In genomic region chr19:15213715-15214381, GRCh38 we compare ENCODE assay signal across 18 cellular contexts. TPM values are rescaled to one million over a fixed set of nuclear protein-coding genes. Genes with fewer than 3 reads are reported as not detected.
DNase-seq lines count a peak whose midpoint lies in the region; ATAC-seq and TF ChIP-seq lines count a peak whose summit lies in the region.
"Had no signal": no experiment of that assay in that cellular context is flagged by ENCODE, and none has a peak within 500 bp of the region (broad histone marks: within the 10 kb centered on the region; RNA-seq: fewer than 3 reads in every experiment).

No MANE protein-coding gene starts in this region.

- H3K27me3 Mint-ChIP-seq in GM23338 (ENCODE audit: insufficient read depth, low read depth, poor library complexity): peaks cover 6% of the 10 kb centered on the region
- H3K27me3 Mint-ChIP-seq in activated CD4-positive, alpha-beta T cell treated with anti-CD3 and anti-CD28 coated beads for 36 hours: no peaks in the 10 kb centered on the region
- H3K27me3 Mint-ChIP-seq: activated CD4-positive, alpha-beta T cell treated with anti-CD3 and anti-CD28 coated beads, Interleukin-2, amount 10 ng/mL, durations not matched to agents 24 days and 14 days; progenitor cell of endocrine pancreas had no signal

- H2AFZ ChIP-seq in GM23338: no peak overlapping the region

- H4K20me1 ChIP-seq in GM23338 (replicated peaks; ENCODE audit: insufficient read depth): no peaks in the 10 kb centered on the region

- H3K4me1 ChIP-seq in GM23338 (ENCODE audit: insufficient read depth) (no peaks in the 10 kb centered on the region), psoas muscle (peaks cover 8% of the 10 kb centered on the region)

- no peaks in the 10 kb centered on the region for H3K9me2 ChIP-seq in GM23338 (ENCODE audit: insufficient read depth)

- H3K36me3 Mint-ChIP-seq in GM23338 (ENCODE audit: low read depth): no peaks in the 10 kb centered on the region
- no peaks in the 10 kb centered on the region for H3K36me3 Mint-ChIP-seq in activated CD4-positive, alpha-beta T cell treated with anti-CD3 and anti-CD28 coated beads for 36 hours (ENCODE audit: low read depth)
- H3K36me3 Mint-ChIP-seq: activated naive CD8-positive, alpha-beta T cell treated with anti-CD3 and anti-CD28 coated beads for 36 hours had no signal

- CTCF ChIA-PET in activated CD4-positive, alpha-beta T cell treated with anti-CD3 and anti-CD28 coated beads for 36 hours (lab: Charles Lee): no interaction called here

- POLR2A ChIA-PET in activated CD4-positive, alpha-beta T cell treated with anti-CD3 and anti-CD28 coated beads for 36 hours (lab: Charles Lee): no interaction called here

- intact Hi-C loops in Right ventricle myocardium superior (cut with DNase I) (no loop called here), psoas muscle (cut with DNase I) (no loop called here)
- intact Hi-C loops in activated CD4-positive, alpha-beta T cell treated with anti-CD3 and anti-CD28 coated beads for 36 hours (cut with DNase I, micrococcal nuclease): no loop called here

- in situ Hi-C loops in brain microvascular endothelial cell (cut with HindIII; ENCODE audit: low pct_ligation_motif_present, low sequenced_read_pairs): no loop called here

- no peak overlapping the region for H3K27ac Mint-ChIP-seq in GM23338
- no peak overlapping the region for H3K27ac Mint-ChIP-seq in activated CD4-positive, alpha-beta T cell treated with anti-CD3 and anti-CD28 coated beads for 36 hours
- H3K27ac Mint-ChIP-seq: activated CD4-positive, alpha-beta T cell treated with anti-CD3 and anti-CD28 coated beads, Interleukin-2, amount 10 ng/mL, durations not matched to agents 24 days and 14 days; activated naive CD8-positive, alpha-beta T cell treated with anti-CD3 and anti-CD28 coated beads for 36 hours; progenitor cell of endocrine pancreas had no signal

- H3K27me3 ChIP-seq in GM23338 (ENCODE audit: insufficient read depth) (no peaks in the 10 kb centered on the region), brain microvascular endothelial cell (replicated peaks) (no peaks in the 10 kb centered on the region), psoas muscle (ENCODE audit: insufficient read depth in 3 of 3, low read length in 2 of 3) (no peaks in the 10 kb centered on the region)
- H3K27me3 ChIP-seq: suprapubic skin had no signal

- DNase-seq in GM23338 (ENCODE audit: low spot score) (peak; percentile 32), brain microvascular endothelial cell (peak; percentile 25), Right ventricle myocardium superior (peak; percentile 88), psoas muscle (peak; percentile 75 to 90), DMS153 (lab: John Stamatoyannopoulos, UW) (no peak), Kasumi-1 (lab: John Stamatoyannopoulos, UW) (no peak)
- no peak for DNase-seq in activated CD4-positive, alpha-beta T cell treated with anti-CD3 and anti-CD28 coated beads for 36 hours
- DNase-seq: activated CD4-positive, alpha-beta T cell treated with anti-CD3 and anti-CD28 coated beads, Interleukin-2, amount 10 ng/mL, durations not matched to agents 24 days and 14 days; activated naive CD8-positive, alpha-beta T cell treated with anti-CD3 and anti-CD28 coated beads for 36 hours; hippocampal formation; KG1; NCI-H1694; NCI-H446 had no signal

- ATAC-seq in GM23338 (peak; percentile 38; the same call in 2 of the 3 replicates), Right ventricle myocardium superior (ENCODE audit: poor library complexity) (peak; percentile 80), psoas muscle (peak; percentile 82 to 91 (median 86)), GM18517 (IDR thresholded peaks at IDR 0.05; ENCODE audit: unreplicated experiment) (no peak)
- no peak for ATAC-seq in activated CD4-positive, alpha-beta T cell treated with anti-CD3 and anti-CD28 coated beads for 36 hours
- ATAC-seq: left lobe of liver had no signal

- no peaks in the 10 kb centered on the region for H3K4me1 Mint-ChIP-seq in GM23338
- H3K4me1 Mint-ChIP-seq in activated CD4-positive, alpha-beta T cell treated with anti-CD3 and anti-CD28 coated beads for 36 hours: no peaks in the 10 kb centered on the region
- H3K4me1 Mint-ChIP-seq: activated CD4-positive, alpha-beta T cell treated with anti-CD3 and anti-CD28 coated beads, Interleukin-2, amount 10 ng/mL, durations not matched to agents 24 days and 14 days; activated naive CD8-positive, alpha-beta T cell treated with anti-CD3 and anti-CD28 coated beads for 36 hours had no signal

- H3K9me3 ChIP-seq in psoas muscle: no peaks in the 10 kb centered on the region
- H3K9me3 ChIP-seq: suprapubic skin had no signal

- H3K27ac ChIP-seq in GM23338 (ENCODE audit: low read depth) (no peak overlapping the region), brain microvascular endothelial cell (no peak overlapping the region), psoas muscle (peak overlapping the region; percentile 46)
- H3K27ac ChIP-seq: SK-N-MC, suprapubic skin had no signal

- no peak overlapping the region for H3K4me2 ChIP-seq in GM23338

- no peak overlapping the region for H3K4me3 Mint-ChIP-seq in GM23338
- no peak overlapping the region for H3K4me3 Mint-ChIP-seq in activated CD4-positive, alpha-beta T cell treated with anti-CD3 and anti-CD28 coated beads for 36 hours
- H3K4me3 Mint-ChIP-seq: activated CD4-positive, alpha-beta T cell treated with anti-CD3 and anti-CD28 coated beads, Interleukin-2, amount 10 ng/mL, durations not matched to agents 24 days and 14 days; activated naive CD8-positive, alpha-beta T cell treated with anti-CD3 and anti-CD28 coated beads for 36 hours had no signal

- H3K36me3 ChIP-seq in GM23338 (ENCODE audit: insufficient read depth): no peaks in the 10 kb centered on the region
- H3K36me3 ChIP-seq in brain microvascular endothelial cell (replicated peaks): no peaks in the 10 kb centered on the region
- H3K36me3 ChIP-seq in psoas muscle (ENCODE audit: insufficient read depth in 1 of 2, low read depth in 1 of 2): no peaks in the 10 kb centered on the region
- H3K36me3 ChIP-seq: suprapubic skin had no signal

- H3K9me3 Mint-ChIP-seq in GM23338: no peaks in the 10 kb centered on the region
- H3K9me3 Mint-ChIP-seq in activated CD4-positive, alpha-beta T cell treated with anti-CD3 and anti-CD28 coated beads for 36 hours (ENCODE audit: low read depth): no peaks in the 10 kb centered on the region
- H3K9me3 Mint-ChIP-seq: activated CD4-positive, alpha-beta T cell treated with anti-CD3 and anti-CD28 coated beads, Interleukin-2, amount 10 ng/mL, durations not matched to agents 24 days and 14 days; activated naive CD8-positive, alpha-beta T cell treated with anti-CD3 and anti-CD28 coated beads for 36 hours had no signal

- H3F3A ChIP-seq in GM23338 (replicated peaks; ENCODE audit: low read depth): no peaks in the 10 kb centered on the region

- no peaks in the 10 kb centered on the region for H3K79me2 ChIP-seq in GM23338 (replicated peaks; ENCODE audit: insufficient read depth)

- 13 to 16% (median 16%) methylated on average over 15 of the region's 15 CpGs for WGBS in psoas muscle, 3 donors

- H3K4me3 ChIP-seq in GM23338 (no peak overlapping the region), brain microvascular endothelial cell (ENCODE audit: low read depth, low read length) (no peak overlapping the region), psoas muscle (peak overlapping the region; percentile 11)
- H3K4me3 ChIP-seq: SK-N-MC, suprapubic skin had no signal

- TF ChIP-seq CTCF in GM23338 (conservative IDR thresholded peaks at IDR 0.05; ENCODE audit: low read depth in 2 of 2): no peak
- no peak for TF ChIP-seq CTCF in brain microvascular endothelial cell (IDR thresholded peaks at IDR 0.05; ENCODE audit: low read depth, low read length, missing control alignments)
- no peak for TF ChIP-seq CTCF in psoas muscle (IDR thresholded peaks at IDR 0.05)

TF ChIP-seq in GM23338, 12 proteins besides CTCF, POLR2A, EP300 and RAD21 (continues in another document):
- TF ChIP-seq ZNF331 (CRISPR knock-in tag; IDR thresholded peaks at IDR 0.05; ENCODE audit: low read depth): no peak
- no peak for TF ChIP-seq EZH2phosphoT487 (IDR thresholded peaks at IDR 0.05; ENCODE audit: unreplicated experiment)

RNA-seq across cellular contexts. Expression of gene NOTCH3, which starts 13.1 kb away (rescaled TPM):
- total RNA-seq in GM23338 (2014; rRNA removed; shearing (Covaris generic)): 151 and 172 TPM in 2 replicates
- polyA plus RNA-seq in GM23338 (2016; fragmentation: Nextera tagmentation; extraction: Ambion mirVana): 24.3 and 25.0 TPM in 2 replicates
- 25.0 TPM for total RNA-seq in Right ventricle myocardium superior
- total RNA-seq in psoas muscle: 10 to 100 TPM; 29.4 to 80.8 (median 34.0) TPM
- 10 to 100 TPM in 1 of 3 donors, 1 to 10 TPM in 2; 8.2 to 11.6 (median 8.8) TPM for polyA plus RNA-seq in psoas muscle
- under 1 TPM; 0.02 to 0.25 TPM for total RNA-seq in activated CD4-positive, alpha-beta T cell treated with anti-CD3 and anti-CD28 coated beads for 36 hours
- total RNA-seq: activated CD4-positive, alpha-beta T cell treated with anti-CD3 and anti-CD28 coated beads, Interleukin-2, amount 10 ng/mL, durations not matched to agents 24 days and 14 days had no signal

RNA-seq across cellular contexts. Expression of gene EPHX3, which starts 18.4 kb away (rescaled TPM):
- 15.0 and 24.8 TPM in 2 replicates for total RNA-seq in GM23338 (2014; rRNA removed; shearing (Covaris generic))
- polyA plus RNA-seq in GM23338 (2016; fragmentation: Nextera tagmentation; extraction: Ambion mirVana) (19.7 and 19.8 TPM in 2 replicates), psoas muscle (under 1 TPM; 0.05 to 0.20 (median 0.08) TPM)
- total RNA-seq in Right ventricle myocardium superior (0.27 TPM), psoas muscle (under 1 TPM in 2 of 4 donors, not detected in 2; 0.19 to 0.20 TPM)
- under 1 TPM in 1 of 2 experiments, not detected in 1; 0.09 TPM for total RNA-seq in activated CD4-positive, alpha-beta T cell treated with anti-CD3 and anti-CD28 coated beads for 36 hours
- total RNA-seq: activated naive CD8-positive, alpha-beta T cell treated with anti-CD3 and anti-CD28 coated beads for 36 hours had no signal

Comparison
In these comparisons a context has a peak if more than half of its experiments do, and no peak if none do; other contexts are left out.
1. ATAC-seq: peak in GM23338 (single experiment), Right ventricle myocardium superior (single experiment) and psoas muscle (4 of 4); none in activated CD4-positive, alpha-beta T cell treated with anti-CD3 and anti-CD28 coated beads for 36 hours (single experiment) and GM18517 (single experiment).
2. DNase-seq: peak in GM23338 (single experiment), brain microvascular endothelial cell (single experiment), Right ventricle myocardium superior (single experiment) and psoas muscle (2 of 2); none in activated CD4-positive, alpha-beta T cell treated with anti-CD3 and anti-CD28 coated beads for 36 hours (single experiment), DMS153 (single experiment) and Kasumi-1 (0 of 2).
3. RNA of gene NOTCH3, which starts 13.1 kb away (total RNA-seq): 151 to 172 TPM in GM23338, 29.4 to 80.8 TPM in psoas muscle and 25.0 TPM in Right ventricle myocardium superior (single experiment); 0.02 to 0.25 TPM in activated CD4-positive, alpha-beta T cell treated with anti-CD3 and anti-CD28 coated beads for 36 hours; every median in the first group is over 10 times any median in the second.
4. RNA of gene EPHX3, which starts 18.4 kb away (total RNA-seq): 15.0 to 24.8 TPM in GM23338; 0.27 TPM in Right ventricle myocardium superior (single experiment), 0.19 to 0.20 TPM in psoas muscle and 0.09 TPM in activated CD4-positive, alpha-beta T cell treated with anti-CD3 and anti-CD28 coated beads for 36 hours; every median in the first group is over 10 times any median in the second.